In the genomic region with DNA sequence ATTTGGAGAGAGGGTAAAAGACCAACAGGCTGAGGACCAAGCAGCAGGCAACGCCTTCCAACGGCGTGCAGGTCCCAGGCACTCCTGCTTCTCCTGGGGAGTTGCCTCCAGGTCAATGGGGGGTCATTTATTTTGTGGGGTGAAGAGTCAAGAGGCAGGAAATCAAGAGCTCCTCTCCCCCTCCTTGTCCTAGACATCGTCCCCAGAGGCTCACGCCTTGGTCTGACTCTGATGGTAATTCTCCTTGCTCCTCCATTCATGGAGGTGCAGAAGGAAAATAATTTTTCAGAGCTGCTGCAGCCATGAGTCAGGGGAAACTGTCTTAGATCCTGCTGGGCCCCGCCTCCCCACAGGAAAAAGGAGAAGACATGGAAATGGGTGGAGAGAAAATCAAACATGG, we compare ENCODE assay signal across 24 cellular contexts.
DNase-seq lines count a peak whose midpoint lies in the region; ATAC-seq, FAIRE-seq and TF ChIP-seq lines count a peak whose summit lies in the region.
"Had no signal": no experiment of that assay in that cellular context is flagged by ENCODE, and none has a peak within 500 bp of the region (broad histone marks: within the 10 kb centered on the region; RNA-seq: fewer than 3 reads in every experiment).

No MANE protein-coding gene starts in this region.

- H2BK20ac ChIP-seq in H1 (ENCODE audit: low read length): no peak overlapping the region

- no peak overlapping the region for H4K5ac ChIP-seq in H1 (ENCODE audit: insufficient read length, low read depth, low read length)

- H3K36me3 ChIP-seq in H1 (ENCODE audit: control insufficient read depth in 2 of 4, insufficient read depth in 4 of 4, low read length in 3 of 4) (no peaks in the 10 kb centered on the region), gastrocnemius medialis (no peaks in the 10 kb centered on the region), spleen (no peaks in the 10 kb centered on the region)
- H3K36me3 ChIP-seq: SJSA1 had no signal

- CTCF ChIA-PET in H1 (lab: Charles Lee; ENCODE audit: partially characterized antibody): interaction anchor here (0.6 to 1.3 kb wide), 4 partner anchors 8 to 419 kb away, joined by 3 to 5 read pairs (median 3); no protein-coding TSS in a partner anchor

- POLR2A ChIA-PET in H1 (lab: Charles Lee; ENCODE audit: partially characterized antibody): no interaction called here

- H2BK12ac ChIP-seq in H1 (ENCODE audit: low read depth, low read length): no peak overlapping the region

- H4K20me1 ChIP-seq in H1 (replicated peaks in 1 of 2; ENCODE audit: control insufficient read depth in 1 of 2, insufficient read depth in 2 of 2, low read length in 2 of 2): no peaks in the 10 kb centered on the region

- intact Hi-C loops in gastrocnemius medialis (cut with DNase I; ENCODE audit: low total_unique reads) (loop anchor here (5.0 to 10.0 kb wide), 2 partner anchors 47 to 219 kb away; a partner anchor contains a TSS), spleen (cut with DNase I; ENCODE audit: low total_unique reads) (no loop called here)

- no peaks in the 10 kb centered on the region for H3K23me2 ChIP-seq in H1 (ENCODE audit: low read depth, low read length)

- H2AK5ac ChIP-seq in H1 (ENCODE audit: low read depth, low read length): no peak overlapping the region

- TF ChIP-seq RAD21 in H1 (IDR thresholded peaks at IDR 0.05 in 1 of 2, conservative IDR thresholded peaks at IDR 0.05 in 1 of 2; ENCODE audit: low read depth in 2 of 2, low read length in 2 of 2): no peak

- no peak for FAIRE-seq in H1 (lab: Jason Lieb, UNC)
- FAIRE-seq: RCC 7860 had no signal

- H3K27me3 ChIP-seq in H1 (replicated peaks in 1 of 4; ENCODE audit: control insufficient read depth in 3 of 4, extremely low read depth in 1 of 4, insufficient read depth in 3 of 4, low read length in 3 of 4): no peaks in the 10 kb centered on the region
- no peaks in the 10 kb centered on the region for H3K27me3 ChIP-seq in gastrocnemius medialis
- H3K27me3 ChIP-seq in spleen (replicated peaks in 1 of 7): peaks cover 0 to 13% (median 0%) of the 10 kb centered on the region in 7 donors
- H3K27me3 ChIP-seq in foreskin keratinocyte: peaks cover 5% of the 10 kb centered on the region
- H3K27me3 ChIP-seq: SJSA1 had no signal

- H3K18ac ChIP-seq in H1 (ENCODE audit: extremely low read depth, low read length): no peak overlapping the region

- H3K9ac ChIP-seq in H1 (replicated peaks in 1 of 4; ENCODE audit: extremely low read depth in 1 of 4, low read depth in 3 of 4, low read length in 3 of 4): no peak overlapping the region
- H3K9ac ChIP-seq: KMS-11 had no signal

- TF ChIP-seq EP300 in H1 (IDR thresholded peaks at IDR 0.05; ENCODE audit: borderline replicate concordance in 1 of 2, low read depth in 2 of 2, low read length in 2 of 2): no peak

- H3K23ac ChIP-seq in H1 (ENCODE audit: insufficient read length): no peak overlapping the region

- peak; percentile 27 for DNase-seq in Daoy (ENCODE audit: low read depth)
- peak; percentile 9 for DNase-seq in M059J (ENCODE audit: low read depth)
- DNase-seq in H1 (ENCODE audit: low read depth in 1 of 2, low spot score in 2 of 2): no peak
- no peak for DNase-seq in gastrocnemius medialis
- DNase-seq in NCI-H748 treated with DMSO at 0.1 percent for 48 hours (lab: John Stamatoyannopoulos, UW): no peak
- no peak for DNase-seq in spleen
- no peak for DNase-seq in foreskin keratinocyte
- DNase-seq: ACHN; AML-193; Calu3; CD8-positive, alpha-beta memory T cell; DMS153; GDM1; H9; NCI-H1694; NCI-H2081; NCI-H2171; NCI-H345; NCI-H524; OCI-M1 had no signal

- TF ChIP-seq CTCF in H1 (IDR thresholded peaks at IDR 0.05; ENCODE audit: control extremely low read depth in 1 of 3, insufficient read depth in 1 of 3, low read depth in 1 of 3, low read length in 3 of 3) (no peak), gastrocnemius medialis (IDR thresholded peaks at IDR 0.05 in 4 of 5, conservative IDR thresholded peaks at IDR 0.05 in 1 of 5) (no peak), spleen (IDR thresholded peaks at IDR 0.05 in 8 of 11, conservative IDR thresholded peaks at IDR 0.05 in 3 of 11) (no peak), foreskin keratinocyte (conservative IDR thresholded peaks at IDR 0.05) (no peak)

- no peak overlapping the region for H4K8ac ChIP-seq in H1 (ENCODE audit: extremely low read depth, insufficient read depth, low read length)

- H3K4me3 ChIP-seq in H1 (ENCODE audit: extremely low read depth in 1 of 4, insufficient read depth in 2 of 4, low read depth in 3 of 4, low read length in 4 of 4) (no peak overlapping the region), gastrocnemius medialis (no peak overlapping the region), spleen (no peak overlapping the region)
- H3K4me3 ChIP-seq: SJSA1 had no signal

- no peak overlapping the region for H3K4me2 ChIP-seq in H1 (ENCODE audit: insufficient read depth in 1 of 2, low read depth in 2 of 2, low read length in 2 of 2)
- H3K4me2 ChIP-seq: KMS-11 had no signal

- H3K9me3 ChIP-seq in H1 (ENCODE audit: insufficient read depth in 2 of 2, low read depth in 1 of 2, low read length in 1 of 2): no peaks in the 10 kb centered on the region
- no peaks in the 10 kb centered on the region for H3K9me3 ChIP-seq in gastrocnemius medialis
- H3K9me3 ChIP-seq in spleen: no peaks in the 10 kb centered on the region
- H3K9me3 ChIP-seq: SJSA1 had no signal

- no peak overlapping the region for H2BK5ac ChIP-seq in H1 (ENCODE audit: low read depth, low read length)

- 90% methylated on average over 6 of the region's 6 CpGs; no CpG with 5 or more reads in 1 of the 2 experiments for WGBS in H1 (ENCODE audit: extremely low coverage in 1 of 2, insufficient coverage in 1 of 2, insufficient read length in 1 of 2, insufficient replicate concordance in 2 of 2, low coverage in 1 of 2, low lambda C conversion rate in 2 of 2, missing lambda C conversion rate in 1 of 2), 2 experiments
- WGBS in spleen, 5 donors: 66 to 84% (median 79%) methylated on average over 6 of the region's 6 CpGs

- H4K91ac ChIP-seq in H1 (replicated peaks; ENCODE audit: insufficient read length, low read length): no peak overlapping the region

- H2AFZ ChIP-seq in H1 (ENCODE audit: low read length): no peak overlapping the region

- TF ChIP-seq POLR2A in H1 (IDR thresholded peaks at IDR 0.05; ENCODE audit: control extremely low read depth in 1 of 2, low read depth in 2 of 2, low read length in 2 of 2): no peak
- TF ChIP-seq POLR2A in gastrocnemius medialis (IDR thresholded peaks at IDR 0.05): no peak
- TF ChIP-seq POLR2A in spleen (IDR thresholded peaks at IDR 0.05): no peak

- in situ Hi-C loops in gastrocnemius medialis (cut with MboI; ENCODE audit: low sequenced_read_pairs in 4 of 4): no loop called here

- no peak overlapping the region for H3K56ac ChIP-seq in H1 (replicated peaks; ENCODE audit: insufficient read length, low read depth, low read length)

- H2BK15ac ChIP-seq in H1 (ENCODE audit: low read length): 0 out of 2 replicates have a peak overlapping the region, but pooled peaks have one; percentile 16

- H3K4me1 ChIP-seq in H1 (replicated peaks in 1 of 4; ENCODE audit: control insufficient read depth in 3 of 4, insufficient read depth in 4 of 4, low read length in 3 of 4) (no peaks in the 10 kb centered on the region; a peak in 1 of 7 replicates), gastrocnemius medialis (peaks cover 42 to 47% of the 10 kb centered on the region in 2 donors), spleen (peaks cover 0 to 11% (median 0%) of the 10 kb centered on the region in 6 donors), foreskin keratinocyte (no peaks in the 10 kb centered on the region)
- H3K4me1 ChIP-seq: SJSA1 had no signal

- no peaks in the 10 kb centered on the region for H3K79me1 ChIP-seq in H1 (ENCODE audit: low read depth, low read length)

- no peak overlapping the region for H3K14ac ChIP-seq in H1 (ENCODE audit: insufficient read length)

- no peak overlapping the region for H3K27ac ChIP-seq in H1 (ENCODE audit: low read depth, low read length)
- H3K27ac ChIP-seq in gastrocnemius medialis: peak overlapping the region; percentile 59 to 72 (median 68)
- no peak overlapping the region for H3K27ac ChIP-seq in spleen
- H3K27ac ChIP-seq in foreskin keratinocyte: no peak overlapping the region
- H3K27ac ChIP-seq: C4-2B, KMS-11, SJSA1 had no signal

- no peak overlapping the region for H2BK120ac ChIP-seq in H1 (replicated peaks; ENCODE audit: low read depth, low read length)

- ATAC-seq in gastrocnemius medialis: no peak
- ATAC-seq in foreskin keratinocyte: no peak

- no peaks in the 10 kb centered on the region for H3K79me2 ChIP-seq in H1 (ENCODE audit: control insufficient read depth in 1 of 2, insufficient read depth in 2 of 2, low read length in 2 of 2)

- H3K4ac ChIP-seq in H1 (replicated peaks; ENCODE audit: insufficient read length, low read depth, low read length): no peak overlapping the region

TF ChIP-seq in H1, 55 proteins besides CTCF, POLR2A, EP300 and RAD21:
- TF ChIP-seq CTBP2 (IDR thresholded peaks at IDR 0.05; ENCODE audit: borderline replicate concordance, insufficient read depth, insufficient read length, low read length) (no peak), FOSL1 (IDR thresholded peaks at IDR 0.05; ENCODE audit: insufficient read depth, low read depth, low read length) (no peak), GABPA (IDR thresholded peaks at IDR 0.05; ENCODE audit: borderline replicate concordance, insufficient read depth, low read length) (no peak), KDM5A (IDR thresholded peaks at IDR 0.05; ENCODE audit: low read length) (no peak), TEAD4 (IDR thresholded peaks at IDR 0.05; ENCODE audit: low read depth, low read length) (no peak), KDM1A (IDR thresholded peaks at IDR 0.05; ENCODE audit: borderline replicate concordance, low read length) (no peak)
- TF ChIP-seq, protein P1, sequence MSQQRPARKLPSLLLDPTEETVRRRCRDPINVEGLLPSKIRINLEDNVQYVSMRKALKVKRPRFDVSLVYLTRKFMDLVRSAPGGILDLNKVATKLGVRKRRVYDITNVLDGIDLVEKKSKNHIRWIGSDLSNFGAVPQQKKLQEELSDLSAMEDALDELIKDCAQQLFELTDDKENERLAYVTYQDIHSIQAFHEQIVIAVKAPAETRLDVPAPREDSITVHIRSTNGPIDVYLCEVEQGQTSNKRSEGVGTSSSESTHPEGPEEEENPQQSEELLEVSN (IDR thresholded peaks at IDR 0.05): no peak

Comparison
In these comparisons a context has a peak if more than half of its experiments do, and no peak if none do; other contexts are left out.
1. DNase-seq: peak in Daoy (single experiment) and M059J (single experiment); none in H1 (0 of 2), gastrocnemius medialis (0 of 2), NCI-H748 treated with DMSO at 0.1 percent for 48 hours (single experiment), spleen (single experiment) and foreskin keratinocyte (0 of 2).
2. H3K27ac ChIP-seq: peak in gastrocnemius medialis (4 of 4); none in H1 (single experiment), spleen (0 of 8) and foreskin keratinocyte (single experiment).